In genomic region chr19:12603714-12604113, GRCh38 we compare ENCODE assay signal across 11 cellular contexts. TPM values are rescaled to one million over a fixed set of nuclear protein-coding genes. Genes with fewer than 3 reads are reported as not detected.
A peak's percentile ranks its signal among the peaks of the same experiment; 100 is the strongest.
DNase-seq lines count a peak whose midpoint lies in the region; ATAC-seq and TF ChIP-seq lines count a peak whose summit lies in the region.
"Had no signal": no experiment of that assay in that cellular context is flagged by ENCODE, and none has a peak within 500 bp of the region (broad histone marks: within the 10 kb centered on the region; RNA-seq: fewer than 3 reads in every experiment).

No MANE protein-coding gene starts in this region.

- peaks cover 4 to 19% (median 9%) of the 10 kb centered on the region in 4 donors for H3K4me1 Mint-ChIP-seq in CD4-positive, alpha-beta memory T cell
- H3K4me1 Mint-ChIP-seq: WTC11 had no signal

- no peaks in the 10 kb centered on the region for H3K36me3 ChIP-seq in CD4-positive, alpha-beta memory T cell (ENCODE audit: insufficient read depth, low read length)
- peaks cover 0 to 11% of the 10 kb centered on the region in 2 donors for H3K36me3 ChIP-seq in gastrocnemius medialis

- no peak overlapping the region for H3K27ac ChIP-seq in CD4-positive, alpha-beta memory T cell (ENCODE audit: low read depth, low read length)
- H3K27ac ChIP-seq in gastrocnemius medialis, result no peak overlapping the region
- H3K27ac ChIP-seq in RWPE1, result no peak overlapping the region

- no peaks in the 10 kb centered on the region for H3K9me3 Mint-ChIP-seq in CD4-positive, alpha-beta memory T cell
- H3K9me3 Mint-ChIP-seq: WTC11 had no signal

- no peaks in the 10 kb centered on the region for H3K27me3 ChIP-seq in CD4-positive, alpha-beta memory T cell (ENCODE audit: insufficient read depth, low read length)
- no peaks in the 10 kb centered on the region for H3K27me3 ChIP-seq in gastrocnemius medialis

- DNase-seq in CD4-positive, alpha-beta memory T cell, result peak; percentile 46 to 76 (median 60)
- peak; percentile 40 to 46 for DNase-seq in activated CD4-positive, alpha-beta T cell treated with anti-CD3 and anti-CD28 coated beads for 4 hours
- peak; percentile 19 for DNase-seq in left lobe of liver (ENCODE audit: low spot score)
- no peak for DNase-seq in gastrocnemius medialis
- no peak for DNase-seq in RWPE1 (ENCODE audit: low spot score)
- DNase-seq: NCI-H2029 treated with DMSO at 0.1 percent for 48 hours had no signal

- H3K27ac Mint-ChIP-seq in CD4-positive, alpha-beta memory T cell, result peak overlapping the region; percentile 61 to 77 (median 70)
- H3K27ac Mint-ChIP-seq: WTC11 had no signal

- POLR2A ChIA-PET in CD4-positive, alpha-beta memory T cell (lab: Charles Lee; ENCODE audit: partially characterized antibody), result interaction anchor here (0.6 to 3.1 kb wide), 4 partner anchors 10 to 271 kb away, joined by 3 to 19 read pairs (median 3); a partner anchor contains a TSS
- POLR2A ChIA-PET in RWPE1 (lab: Yijun Ruan, JAX; ENCODE audit: low non-redundant PET), result no interaction called here

- TF ChIP-seq CTCF in gastrocnemius medialis (IDR thresholded peaks at IDR 0.05 in 4 of 5, conservative IDR thresholded peaks at IDR 0.05 in 1 of 5) (no peak), RWPE1 (conservative IDR thresholded peaks at IDR 0.05; ENCODE audit: low read depth) (no peak)

- H3K36me3 Mint-ChIP-seq in CD4-positive, alpha-beta memory T cell, result peaks cover 7 to 16% of the 10 kb centered on the region in 2 donors

- no peak overlapping the region for H3K4me3 ChIP-seq in CD4-positive, alpha-beta memory T cell (ENCODE audit: low read length in 2 of 2)
- H3K4me3 ChIP-seq in gastrocnemius medialis, result no peak overlapping the region

- CTCF ChIA-PET in CD4-positive, alpha-beta memory T cell (lab: Charles Lee; ENCODE audit: partially characterized antibody), result interaction anchor here (0.7 to 1.3 kb wide), 7 partner anchors 9 to 402 kb away, joined by 3 to 6 read pairs (median 4); no protein-coding TSS in a partner anchor
- CTCF ChIA-PET in RWPE1 (lab: Yijun Ruan, JAX), result interaction anchor here (0.6 kb wide), 3 partner anchors 36 to 192 kb away, joined by 3 to 4 read pairs (median 3); no protein-coding TSS in a partner anchor

- ATAC-seq in HG02759 (IDR thresholded peaks at IDR 0.05; ENCODE audit: unreplicated experiment) (peak; percentile 67), left lobe of liver (no peak), gastrocnemius medialis (no peak), GM19035 (IDR thresholded peaks at IDR 0.05; ENCODE audit: unreplicated experiment) (no peak), HG02981 (IDR thresholded peaks at IDR 0.05; ENCODE audit: unreplicated experiment) (no peak)
- ATAC-seq: HCT116, WTC11 had no signal

- peak overlapping the region in 3 of 8 donors; percentile 35 to 52 (median 50) for H3K4me3 Mint-ChIP-seq in CD4-positive, alpha-beta memory T cell
- H3K4me3 Mint-ChIP-seq: WTC11 had no signal

- intact Hi-C loops in CD4-positive, alpha-beta memory T cell (cut with micrococcal nuclease), result no loop called here
- intact Hi-C loops in gastrocnemius medialis (cut with DNase I; ENCODE audit: low total_unique reads), result no loop called here

- H3K9me3 ChIP-seq in CD4-positive, alpha-beta memory T cell (ENCODE audit: control insufficient read depth in 1 of 2, low read length in 2 of 2), result no peaks in the 10 kb centered on the region
- H3K9me3 ChIP-seq in gastrocnemius medialis, result no peaks in the 10 kb centered on the region

- in situ Hi-C loops in gastrocnemius medialis (cut with MboI; ENCODE audit: low sequenced_read_pairs in 4 of 4), result no loop called here

- no peaks in the 10 kb centered on the region for H3K27me3 Mint-ChIP-seq in CD4-positive, alpha-beta memory T cell

- TF ChIP-seq POLR2A in gastrocnemius medialis (IDR thresholded peaks at IDR 0.05), result no peak

- peaks cover 16% of the 10 kb centered on the region for H3K4me1 ChIP-seq in CD4-positive, alpha-beta memory T cell (ENCODE audit: insufficient read depth, low read length)
- H3K4me1 ChIP-seq in gastrocnemius medialis, result no peaks in the 10 kb centered on the region

RNA-seq across cellular contexts. Expression of gene ZNF490, which starts 6.9 kb away (rescaled TPM):
- total RNA-seq in CD4-positive, alpha-beta memory T cell, result 10 to 100 TPM; 10.6 to 11.8 TPM
- 1 to 10 TPM; 2.2 to 4.3 TPM for polyA plus RNA-seq in CD4-positive, alpha-beta memory T cell
- total RNA-seq in left lobe of liver (3.9 TPM), gastrocnemius medialis (1 to 10 TPM; 2.5 to 4.9 (median 2.9) TPM)

RNA-seq across cellular contexts. Expression of gene ZNF791, which starts 7.0 kb away (rescaled TPM):
- total RNA-seq in CD4-positive, alpha-beta memory T cell, result 10 to 100 TPM; 46.0 to 46.3 TPM
- polyA plus RNA-seq in CD4-positive, alpha-beta memory T cell, result 10 to 100 TPM; 11.5 to 17.2 TPM
- 9.1 TPM for total RNA-seq in left lobe of liver
- total RNA-seq in gastrocnemius medialis, result 10 to 100 TPM in 1 of 4 donors, 1 to 10 TPM in 3; 7.6 to 10.9 (median 8.8) TPM

RNA-seq across cellular contexts. Expression of gene ZNF564, which starts 52.4 kb away (rescaled TPM):
- total RNA-seq in CD4-positive, alpha-beta memory T cell, result 10 to 100 TPM; 29.2 to 30.6 TPM
- 10 to 100 TPM; 11.2 to 15.3 TPM for polyA plus RNA-seq in CD4-positive, alpha-beta memory T cell
- total RNA-seq in left lobe of liver (5.3 TPM), gastrocnemius medialis (1 to 10 TPM; 3.3 to 5.0 (median 4.5) TPM)

Comparison
In these comparisons a context has a peak if more than half of its experiments do, and no peak if none do; other contexts are left out.
1. DNase-seq: peak in CD4-positive, alpha-beta memory T cell (5 of 5), activated CD4-positive, alpha-beta T cell treated with anti-CD3 and anti-CD28 coated beads for 4 hours (2 of 2) and left lobe of liver (single experiment); none in gastrocnemius medialis (0 of 2) and RWPE1 (single experiment).